In genomic region chr12:30999723-31000122, GRCh38 we compare ENCODE assay signal across 26 cellular contexts.
"Had no signal": no experiment of that assay in that cellular context is flagged by ENCODE, and none has a peak within 500 bp of the region (broad histone marks: within the 10 kb centered on the region; RNA-seq: fewer than 3 reads in every experiment).

No MANE protein-coding gene starts in this region.

- DNase-seq: activated CD4-positive, alpha-beta memory T cell treated with anti-CD3 and anti-CD28 coated beads for 36 hours; activated CD4-positive, alpha-beta T cell treated with anti-CD3 and anti-CD28 coated beads, Interleukin-2, amount 10 ng/mL, durations not matched to agents 24 days and 14 days; activated CD4-positive, CD25-positive, alpha-beta regulatory T cell treated with anti-CD3 and anti-CD28 coated beads, Interleukin-2, amount 50 U/mL, for 72 hours; activated CD8-positive, alpha-beta memory T cell treated with anti-CD3 and anti-CD28 coated beads, Interleukin-2, amount 50 U/mL, for 4 hours; activated gamma-delta T cell; activated naive CD4-positive, alpha-beta T cell treated with anti-CD3 and anti-CD28 coated beads, Interleukin-2, amount 10 ng/mL, durations not matched to agents 7 days and 5 days; activated naive CD8-positive, alpha-beta T cell treated with anti-CD3 and anti-CD28 coated beads, Interleukin-2, amount 10 ng/mL, durations not matched to agents 7 days and 5 days; activated T-cell treated with anti-CD3 and anti-CD28 coated beads, Interleukin-2, amount 50 U/mL, for 1 hour; central memory CD4-positive, alpha-beta T cell; dermis blood vessel endothelial cell; effector CD4-positive, alpha-beta T cell; foreskin keratinocyte; heart left ventricle; hypothalamus; immature natural killer cell; mesendoderm; stimulated activated CD4-positive, alpha-beta T cell treated with anti-CD3 and anti-CD28 coated beads, Interleukin-1b, Interleukin-23, amount 100 ng/mL, for 48 hours; stimulated activated CD4-positive, alpha-beta T cell treated with anti-CD3 and anti-CD28 coated beads, Interleukin-4, amount 100 ng/mL, for 4 hours; stimulated activated CD8-positive, alpha-beta memory T cell treated with anti-CD3 and anti-CD28 coated beads, Interleukin-4, amount 100 ng/mL, for 48 hours; stimulated activated naive B cell treated with anti-CD40 and anti-IgM and Interleukin-4, amounts not matched to agents 10 μg/mL and 1 μg/mL and 100 μg/mL, for 72 hours; tibial artery had no signal

- H3K4me1 ChIP-seq: esophagus muscularis mucosa, foreskin keratinocyte, heart left ventricle, right lobe of liver, tibial artery had no signal

- ATAC-seq: foreskin keratinocyte; heart left ventricle; natural killer cell treated with Interleukin-12 subunit alpha and Interleukin-12 subunit beta and Interleukin-15 and Interleukin-18, amount 100 ng/mL, for 72 hours; right lobe of liver; stimulated activated naive B cell treated with anti-CD40 and anti-IgM and Interleukin-4, amounts not matched to agents 10 μg/mL and 1 μg/mL and 100 μg/mL, for 72 hours had no signal

- H3K27me3 ChIP-seq: esophagus muscularis mucosa, foreskin keratinocyte, heart left ventricle, right lobe of liver, suprapubic skin, tibial artery had no signal

- H3K36me3 ChIP-seq: esophagus muscularis mucosa, heart left ventricle, right lobe of liver, suprapubic skin, tibial artery had no signal

- H3K27ac ChIP-seq: esophagus muscularis mucosa, foreskin keratinocyte, heart left ventricle, right lobe of liver, skin epidermis, suprapubic skin, tibial artery had no signal

- H3K4me3 ChIP-seq: esophagus muscularis mucosa, heart left ventricle, right lobe of liver, skin epidermis, suprapubic skin, tibial artery had no signal

- H3K9me3 ChIP-seq: esophagus muscularis mucosa, heart left ventricle, right lobe of liver, suprapubic skin, tibial artery had no signal
